In the genomic region with DNA sequence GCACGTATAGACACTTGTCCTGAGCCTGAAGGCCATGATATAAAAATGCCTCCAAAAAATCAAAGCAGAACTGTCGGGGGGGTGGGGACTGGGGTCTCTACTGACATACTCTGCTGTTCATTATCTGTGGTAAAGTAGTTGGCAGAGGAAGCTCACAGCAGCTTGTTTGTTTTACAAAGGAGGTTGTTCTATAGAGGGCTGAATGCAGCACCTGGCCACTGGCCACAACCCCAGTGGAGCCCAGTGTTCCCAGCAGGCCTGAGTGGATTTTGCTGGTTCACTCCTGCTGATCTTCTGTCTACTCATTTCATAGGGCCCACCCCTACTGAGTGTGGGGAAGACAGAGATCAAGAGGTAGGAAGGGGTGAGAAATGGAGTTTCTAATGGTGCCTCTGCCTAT, we compare ENCODE assay signal across 16 cellular contexts.
"Had no signal": no experiment of that assay in that cellular context is flagged by ENCODE, and none has a peak within 500 bp of the region (broad histone marks: within the 10 kb centered on the region; RNA-seq: fewer than 3 reads in every experiment).

No MANE protein-coding gene starts in this region.

- H3K27ac ChIP-seq: body of pancreas, colonic mucosa, esophagus muscularis mucosa, hepatocyte, left lung, pancreas, sigmoid colon, spleen, stomach, testis, upper lobe of left lung had no signal

- H3K4me2 ChIP-seq: hepatocyte had no signal

- H3K9me3 ChIP-seq: colonic mucosa, pancreas, sigmoid colon, testis had no signal

- H3K36me3 ChIP-seq: colonic mucosa, esophagus muscularis mucosa, left lung, pancreas, sigmoid colon, spleen, stomach, upper lobe of left lung had no signal

- ATAC-seq: body of pancreas, left lung, pancreas had no signal

- H3K4me1 ChIP-seq: body of pancreas, colonic mucosa, left lung, pancreas, spleen, stomach, testis, upper lobe of left lung had no signal

- H3K4me3 ChIP-seq: body of pancreas, colonic mucosa, esophagus muscularis mucosa, hepatocyte, left lung, pancreas, sigmoid colon, spleen, stomach, testis, upper lobe of left lung had no signal

- H3K27me3 ChIP-seq: body of pancreas, colonic mucosa, esophagus muscularis mucosa, hepatocyte, left lung, pancreas, sigmoid colon, spleen, stomach, testis, upper lobe of left lung had no signal

- DNase-seq: activated CD4-positive, alpha-beta T cell treated with anti-CD3 and anti-CD28 coated beads, Interleukin-2, amount 50 U/mL, for 1 hour; activated CD8-positive, alpha-beta memory T cell treated with anti-CD3 and anti-CD28 coated beads for 24 hours; activated gamma-delta T cell treated with Interleukin-2 at 50 U/mL for 16 hours; amniotic stem cell; body of pancreas; colonic mucosa; mammary epithelial cell; pancreas; sigmoid colon; spleen; stomach; testis; upper lobe of left lung had no signal

- H2AFZ ChIP-seq: hepatocyte had no signal
